In genomic region chr2:10399358-10399757, GRCh38 we compare ENCODE assay signal across 19 cellular contexts. TPM values are rescaled to one million over a fixed set of nuclear protein-coding genes. Genes with fewer than 3 reads are reported as not detected.
DNase-seq lines count a peak whose midpoint lies in the region; ATAC-seq and TF ChIP-seq lines count a peak whose summit lies in the region.
"Had no signal": no experiment of that assay in that cellular context is flagged by ENCODE, and none has a peak within 500 bp of the region (broad histone marks: within the 10 kb centered on the region; RNA-seq: fewer than 3 reads in every experiment).

No MANE protein-coding gene starts in this region.

- 0 out of 2 replicates have a peak, but pooled peaks cover 3% of the 10 kb centered on the region for H3K36me3 ChIP-seq in Panc1 (ENCODE audit: control insufficient read depth, insufficient read depth, low read length)

- H3K9me3 Mint-ChIP-seq in activated T-cell treated with anti-CD3 and anti-CD28 coated beads, Interleukin-2, amount 50 U/mL, for 24 hours, result no peaks in the 10 kb centered on the region
- H3K9me3 Mint-ChIP-seq in stimulated activated naive B cell treated with anti-CD40 and anti-IgM and Interleukin-4, amounts not matched to agents 10 μg/mL and 1 μg/mL and 100 μg/mL, for 72 hours, result no peaks in the 10 kb centered on the region

- no peak for DNase-seq in activated T-cell treated with anti-CD3 and anti-CD28 coated beads, Interleukin-2, amount 50 U/mL, for 24 hours
- DNase-seq in activated T-cell treated with anti-CD3 and anti-CD28 coated beads, Interleukin-2, amount 50 U/mL, for 48 hours, result no peak
- no peak for DNase-seq in Panc1 (ENCODE audit: low read depth, low spot score)
- DNase-seq in stimulated activated naive B cell treated with anti-CD40 and anti-IgM and Interleukin-4, amounts not matched to agents 10 μg/mL and 1 μg/mL and 100 μg/mL, for 72 hours, result no peak
- no peak for DNase-seq in SIG-M5 (lab: John Stamatoyannopoulos, UW)
- no peak for DNase-seq in NCI-H2171 (lab: John Stamatoyannopoulos, UW)
- DNase-seq in H4 (ENCODE audit: low spot score), result no peak
- DNase-seq: activated T-cell treated with anti-CD3 and anti-CD28 coated beads, Interleukin-2, amount 50 U/mL, for 1 hour; DMS 273 treated with DMSO at 0.1 percent for 48 hours; effector memory CD4-positive, alpha-beta T cell; left ventricle myocardium superior; NCI-H187; stimulated activated CD4-positive, alpha-beta T cell treated with anti-CD3 and anti-CD28 coated beads, Interleukin-4, amount 100 ng/mL, for 1 hour had no signal

- peaks cover 49% of the 10 kb centered on the region for H3K4me1 Mint-ChIP-seq in activated T-cell treated with anti-CD3 and anti-CD28 coated beads, Interleukin-2, amount 50 U/mL, for 24 hours (ENCODE audit: low read depth)
- peaks cover 46 to 57% of the 10 kb centered on the region in 2 donors for H3K4me1 Mint-ChIP-seq in stimulated activated naive B cell treated with anti-CD40 and anti-IgM and Interleukin-4, amounts not matched to agents 10 μg/mL and 1 μg/mL and 100 μg/mL, for 72 hours

- H3K27me3 Mint-ChIP-seq in activated T-cell treated with anti-CD3 and anti-CD28 coated beads, Interleukin-2, amount 50 U/mL, for 24 hours, result no peaks in the 10 kb centered on the region
- H3K27me3 Mint-ChIP-seq in stimulated activated naive B cell treated with anti-CD40 and anti-IgM and Interleukin-4, amounts not matched to agents 10 μg/mL and 1 μg/mL and 100 μg/mL, for 72 hours, result no peaks in the 10 kb centered on the region

- H3K4me1 ChIP-seq in Panc1 (ENCODE audit: control insufficient read depth, insufficient read depth, low read length), result peaks cover 56% of the 10 kb centered on the region

- no peak for TF ChIP-seq CTCF in Panc1 (IDR thresholded peaks at IDR 0.05)

- H3K36me3 Mint-ChIP-seq in activated T-cell treated with anti-CD3 and anti-CD28 coated beads, Interleukin-2, amount 50 U/mL, for 24 hours (ENCODE audit: low read depth), result peaks cover 48% of the 10 kb centered on the region
- peaks cover 23 to 31% of the 10 kb centered on the region in 2 donors for H3K36me3 Mint-ChIP-seq in stimulated activated naive B cell treated with anti-CD40 and anti-IgM and Interleukin-4, amounts not matched to agents 10 μg/mL and 1 μg/mL and 100 μg/mL, for 72 hours

- no peaks in the 10 kb centered on the region for H3K27me3 ChIP-seq in Panc1 (ENCODE audit: control insufficient read depth, insufficient read depth, low read length)
- H3K27me3 ChIP-seq: hepatocyte had no signal

- in situ Hi-C loops in Panc1 (cut with HindIII; ENCODE audit: low pct_unique_long_range_greater_than_20kb, low sequenced_read_pairs), result no loop called here

- H3K27ac Mint-ChIP-seq in activated T-cell treated with anti-CD3 and anti-CD28 coated beads, Interleukin-2, amount 50 U/mL, for 24 hours, result peak overlapping the region; percentile 83
- peak overlapping the region; percentile 57 for H3K27ac Mint-ChIP-seq in stimulated activated naive B cell treated with anti-CD40 and anti-IgM and Interleukin-4, amounts not matched to agents 10 μg/mL and 1 μg/mL and 100 μg/mL, for 72 hours
- H3K27ac Mint-ChIP-seq: GM23338 had no signal

- H3K27ac ChIP-seq in Panc1 (ENCODE audit: low read length) (peak overlapping the region; percentile 99), cingulate gyrus (ENCODE audit: low read depth, low read length) (peak overlapping the region; percentile 41)
- H3K27ac ChIP-seq: C4-2B, hepatocyte had no signal

- CTCF ChIA-PET in Panc1 (lab: Charles Lee), result no interaction called here

- intact Hi-C loops in Panc1 (cut with micrococcal nuclease; ENCODE audit: unreplicated experiment), result no loop called here

- H3K9me3 ChIP-seq in Panc1 (ENCODE audit: control insufficient read depth, insufficient read depth, low read depth, low read length), result no peaks in the 10 kb centered on the region

- H3K4me3 ChIP-seq in Panc1 (ENCODE audit: low read depth in 2 of 2, low read length in 2 of 2), result no peak overlapping the region
- H3K4me3 ChIP-seq: GM23338, hepatocyte, smooth muscle cell had no signal

- POLR2A ChIA-PET in Panc1 (lab: Charles Lee), result no interaction called here

- no peak overlapping the region for H3K4me3 Mint-ChIP-seq in activated T-cell treated with anti-CD3 and anti-CD28 coated beads, Interleukin-2, amount 50 U/mL, for 24 hours
- H3K4me3 Mint-ChIP-seq in stimulated activated naive B cell treated with anti-CD40 and anti-IgM and Interleukin-4, amounts not matched to agents 10 μg/mL and 1 μg/mL and 100 μg/mL, for 72 hours, result peak overlapping the region in 1 of 2 donors; percentile 34
- H3K4me3 Mint-ChIP-seq: GM23338 had no signal

- ATAC-seq in Panc1, result no peak
- ATAC-seq in stimulated activated naive B cell treated with anti-CD40 and anti-IgM and Interleukin-4, amounts not matched to agents 10 μg/mL and 1 μg/mL and 100 μg/mL, for 72 hours (replicated peaks), result no peak
- ATAC-seq: esophagus mucosa, GM23338 had no signal

- BruUV-seq in Panc1 (replicated peaks; lab: Mats Ljungman, UMichigan), result no TSS peak

RNA-seq across cellular contexts. Expression of gene ODC1, which starts 48.8 kb away (rescaled TPM):
- 159 TPM for total RNA-seq in Panc1 (2021; ENCODE audit: unreplicated experiment)
- 135 TPM for polyA plus RNA-seq in Panc1 (2012; ENCODE audit: insufficient read length)
- total RNA-seq in H4 (2014; rRNA removed; shearing (Covaris generic)), result 123 and 131 TPM in 2 replicates
